ENCODE assay signal across 8 cellular contexts in genomic region chr4:77155631-77156345, GRCh38. TPM values are rescaled to one million over a fixed set of nuclear protein-coding genes. Genes with fewer than 3 reads are reported as not detected.
DNase-seq lines count a peak whose midpoint lies in the region; ATAC-seq and TF ChIP-seq lines count a peak whose summit lies in the region.

No MANE protein-coding gene starts in this region.

- POLR2A ChIA-PET in HEK293 (lab: Yijun Ruan, JAX): interaction anchor here (1.0 to 3.6 kb wide), 2 partner anchors 61 to 81 kb away, joined by 3 to 19 read pairs; partner anchors contain the start of gene CCNI
- POLR2A ChIA-PET in Panc1 (lab: Charles Lee): no interaction called here

- H3K4me3 ChIP-seq in HEK293 (ENCODE audit: low read depth, low read length): peak overlapping the region; percentile 19
- peak overlapping the region; percentile 69 to 82 for H3K4me3 ChIP-seq in Panc1 (ENCODE audit: low read depth in 2 of 2, low read length in 2 of 2)
- H3K4me3 ChIP-seq in fibroblast of the aortic adventitia (ENCODE audit: low read depth, low read length): peak overlapping the region; percentile 83
- H3K4me3 ChIP-seq in skeletal muscle cell (ENCODE audit: low read depth, low read length): peak overlapping the region; percentile 87

- ATAC-seq in Panc1 (no peak), HG02678 (IDR thresholded peaks at IDR 0.05; ENCODE audit: unreplicated experiment) (no peak), HG02938 (IDR thresholded peaks at IDR 0.05; ENCODE audit: unreplicated experiment) (no peak)

- BruUV-seq in Panc1 (replicated peaks; lab: Mats Ljungman, UMichigan): no TSS peak

- no peaks in the 10 kb centered on the region for H3K27me3 ChIP-seq in Panc1 (ENCODE audit: control insufficient read depth, insufficient read depth, low read length)

- H3K9me3 ChIP-seq in HEK293 (ENCODE audit: control insufficient read depth, insufficient read depth, low read depth, low read length) (no peaks in the 10 kb centered on the region), Panc1 (ENCODE audit: control insufficient read depth, insufficient read depth, low read depth, low read length) (no peaks in the 10 kb centered on the region)

- in situ Hi-C loops in Panc1 (cut with HindIII; ENCODE audit: low pct_unique_long_range_greater_than_20kb, low sequenced_read_pairs): no loop called here

- H3K4me1 ChIP-seq in HEK293 (ENCODE audit: control insufficient read depth, insufficient read depth, low read length) (no peaks in the 10 kb centered on the region), Panc1 (ENCODE audit: control insufficient read depth, insufficient read depth, low read length) (peaks cover 4% of the 10 kb centered on the region; the same call in 1 of the 2 replicates)

- H3K36me3 ChIP-seq in HEK293 (ENCODE audit: control insufficient read depth in 2 of 2, insufficient read depth in 1 of 2, low read length in 2 of 2) (peaks cover 4 to 24% of the 10 kb centered on the region in 2 experiments; a peak in 1 of 3 replicates), Panc1 (ENCODE audit: control insufficient read depth, insufficient read depth, low read length) (no peaks in the 10 kb centered on the region; the same call in 1 of the 2 replicates)

- TF ChIP-seq CTCF in HEK293 (tag by site-specific recombination; IDR thresholded peaks at IDR 0.05) (no peak), Panc1 (IDR thresholded peaks at IDR 0.05) (no peak), fibroblast of the aortic adventitia (IDR thresholded peaks at IDR 0.05; ENCODE audit: insufficient read depth, low read length) (no peak)

- DNase-seq in Panc1 (ENCODE audit: low read depth, low spot score) (no peak), fibroblast of the aortic adventitia (ENCODE audit: low read depth) (no peak), skeletal muscle cell (ENCODE audit: low read depth) (no peak), UCSD-AML1 (lab: John Stamatoyannopoulos, UW; ENCODE audit: unreplicated experiment) (no peak), AG08395 (ENCODE audit: low spot score) (no peak)

- peak overlapping the region; percentile 97 for H3K27ac ChIP-seq in HEK293 (ENCODE audit: extremely low read depth, low read depth, low read length)
- H3K27ac ChIP-seq in Panc1 (ENCODE audit: low read length): peak overlapping the region; percentile 89

- intact Hi-C loops in Panc1 (cut with micrococcal nuclease; ENCODE audit: unreplicated experiment): loop anchor here (5.0 kb wide), 1 partner anchor 78 kb away; the partner anchor contains the start of gene CCNI

- CTCF ChIA-PET in HEK293 (lab: Yijun Ruan, JAX) (interaction anchor here (0.6 to 2.3 kb wide), 6 partner anchors 47 to 122 kb away, joined by 3 to 6 read pairs (median 3); partner anchors contain the start of gene CCNI), Panc1 (lab: Charles Lee) (no interaction called here)

TF ChIP-seq in HEK293, 187 proteins besides CTCF, POLR2A, EP300 and RAD21 (continues in another document):
- no peak for TF ChIP-seq ZFP41 (tag by site-specific recombination; IDR thresholded peaks at IDR 0.05; ENCODE audit: borderline replicate concordance)
- TF ChIP-seq, protein P1, sequence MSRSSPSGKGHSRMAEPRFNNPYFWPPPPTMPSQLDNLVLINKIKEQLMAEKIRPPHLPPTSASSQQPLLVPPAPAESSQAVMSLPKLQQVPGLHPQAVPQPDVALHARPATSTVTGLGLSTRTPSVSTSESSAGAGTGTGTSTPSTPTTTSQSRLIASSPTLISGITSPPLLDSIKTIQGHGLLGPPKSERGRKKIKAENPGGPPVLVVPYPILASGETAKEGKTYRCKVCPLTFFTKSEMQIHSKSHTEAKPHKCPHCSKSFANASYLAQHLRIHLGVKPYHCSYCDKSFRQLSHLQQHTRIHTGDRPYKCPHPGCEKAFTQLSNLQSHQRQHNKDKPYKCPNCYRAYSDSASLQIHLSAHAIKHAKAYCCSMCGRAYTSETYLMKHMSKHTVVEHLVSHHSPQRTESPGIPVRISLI (tag by site-specific recombination; IDR thresholded peaks at IDR 0.05): peak; percentile 80; the same call in 1 of the 2 replicates
- no peak for TF ChIP-seq ZNF664 (tag by site-specific recombination; IDR thresholded peaks at IDR 0.05)
- TF ChIP-seq ZNF549 (tag by site-specific recombination; IDR thresholded peaks at IDR 0.05): no peak
- TF ChIP-seq, protein P2, sequence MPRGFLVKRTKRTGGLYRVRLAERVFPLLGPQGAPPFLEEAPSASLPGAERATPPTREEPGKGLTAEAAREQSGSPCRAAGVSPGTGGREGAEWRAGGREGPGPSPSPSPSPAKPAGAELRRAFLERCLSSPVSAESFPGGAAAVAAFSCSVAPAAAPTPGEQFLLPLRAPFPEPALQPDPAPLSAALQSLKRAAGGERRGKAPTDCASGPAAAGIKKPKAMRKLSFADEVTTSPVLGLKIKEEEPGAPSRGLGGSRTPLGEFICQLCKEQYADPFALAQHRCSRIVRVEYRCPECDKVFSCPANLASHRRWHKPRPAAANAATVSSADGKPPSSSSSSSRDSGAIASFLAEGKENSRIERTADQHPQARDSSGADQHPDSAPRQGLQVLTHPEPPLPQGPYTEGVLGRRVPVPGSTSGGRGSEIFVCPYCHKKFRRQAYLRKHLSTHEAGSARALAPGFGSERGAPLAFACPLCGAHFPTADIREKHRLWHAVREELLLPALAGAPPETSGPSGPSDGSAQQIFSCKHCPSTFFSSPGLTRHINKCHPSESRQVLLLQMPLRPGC (tag by site-specific recombination; IDR thresholded peaks at IDR 0.05): no peak
- TF ChIP-seq ZBTB17 (tag by site-specific recombination; IDR thresholded peaks at IDR 0.05): peak; percentile 53
- TF ChIP-seq ZNF324 (tag by site-specific recombination; IDR thresholded peaks at IDR 0.05): no peak
- no peak for TF ChIP-seq ZNF132 (tag by site-specific recombination; IDR thresholded peaks at IDR 0.05; ENCODE audit: borderline replicate concordance)
- no peak for TF ChIP-seq ZBTB44 (tag by site-specific recombination; IDR thresholded peaks at IDR 0.05)
- no peak for TF ChIP-seq ZNF544 (tag by site-specific recombination; IDR thresholded peaks at IDR 0.05)
- no peak for TF ChIP-seq ZNF629 (tag by site-specific recombination; IDR thresholded peaks at IDR 0.05)
- no peak for TF ChIP-seq ZNF140 (tag by site-specific recombination; IDR thresholded peaks at IDR 0.05)
- TF ChIP-seq IKZF3 (tag by site-specific recombination; IDR thresholded peaks at IDR 0.05): peak; percentile 55
- TF ChIP-seq ZNF354C (tag by site-specific recombination; IDR thresholded peaks at IDR 0.05; ENCODE audit: borderline replicate concordance, low read depth): no peak
- peak; percentile 75 for TF ChIP-seq ZNF335 (tag by site-specific recombination; conservative IDR thresholded peaks at IDR 0.05)
- no peak for TF ChIP-seq ZNF202 (tag by site-specific recombination; IDR thresholded peaks at IDR 0.05; ENCODE audit: borderline replicate concordance)
- no peak for TF ChIP-seq ZNF248 (tag by site-specific recombination; IDR thresholded peaks at IDR 0.05)
- TF ChIP-seq ZNF266 (tag by site-specific recombination; IDR thresholded peaks at IDR 0.05; ENCODE audit: low read depth): no peak
- TF ChIP-seq ZNF214 (tag by site-specific recombination; IDR thresholded peaks at IDR 0.05; ENCODE audit: borderline replicate concordance): 0 out of 2 replicates have a peak, but pooled peaks have one; percentile 16
- TF ChIP-seq PBX3 (CRISPR knock-in tag; IDR thresholded peaks at IDR 0.05): no peak
- TF ChIP-seq FEZF1 (tag by site-specific recombination; IDR thresholded peaks at IDR 0.05): peak; percentile 25; the same call in 1 of the 2 replicates
- TF ChIP-seq ZNF366 (tag by site-specific recombination; conservative IDR thresholded peaks at IDR 0.05): 0 out of 2 replicates have a peak, but pooled peaks have one; percentile 46
- no peak for TF ChIP-seq KLF9 (tag by site-specific recombination; IDR thresholded peaks at IDR 0.05; ENCODE audit: low read depth)
- no peak for TF ChIP-seq ZNF747 (tag by site-specific recombination; IDR thresholded peaks at IDR 0.05)

RNA-seq across cellular contexts. Expression of gene CCNG2, which starts 1.2 kb away (rescaled TPM):
- total RNA-seq in Panc1 (2021; ENCODE audit: unreplicated experiment) (18.4 TPM), fibroblast of the aortic adventitia (ENCODE audit: low replicate concordance) (22.8 and 63.8 TPM in 2 replicates)
- polyA plus RNA-seq in Panc1 (2012; ENCODE audit: insufficient read length): 21.0 TPM

Comparison
In these comparisons a context has a peak if more than half of its experiments do, and no peak if none do; other contexts are left out.
1. H3K4me3 ChIP-seq: peak in every context shown above with its lines; median percentile 87 in skeletal muscle cell; 83 in fibroblast of the aortic adventitia; 76 in Panc1; 19 in HEK293.